1 cellular context compared by ENCODE assay signal in the genomic region with DNA sequence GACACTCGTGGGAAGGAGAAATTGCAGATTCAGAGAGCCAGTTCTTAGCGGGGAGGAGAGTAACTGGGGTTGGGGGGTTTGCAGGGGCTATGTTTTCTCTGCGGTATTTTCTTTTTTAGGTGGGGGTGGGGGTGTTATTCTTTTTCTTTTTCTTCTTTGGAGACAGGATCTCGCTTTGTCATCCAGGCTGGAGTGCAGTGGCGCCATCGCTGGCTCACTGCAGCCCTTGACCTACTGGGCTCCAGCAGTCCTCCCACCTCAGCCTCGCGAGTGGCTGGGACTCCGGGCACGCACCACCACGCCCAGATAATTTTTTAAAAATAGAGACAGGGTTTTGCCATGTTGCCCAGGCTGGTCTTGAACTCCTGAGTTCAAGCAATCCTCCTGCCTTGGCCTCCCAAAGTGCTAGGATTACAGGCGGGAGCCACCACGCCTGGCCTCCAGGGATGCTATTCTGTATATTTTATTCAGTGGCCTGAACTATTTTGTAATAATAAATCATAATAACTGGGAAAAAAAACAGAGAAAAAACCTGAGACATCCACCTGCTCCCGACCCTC.
TF ChIP-seq lines count a peak whose summit lies in the region.

No MANE protein-coding gene starts in this region.

TF ChIP-seq in IMR-90, 13 proteins besides CTCF, POLR2A, EP300 and RAD21:
- TF ChIP-seq USF2 (IDR thresholded peaks at IDR 0.05; ENCODE audit: low read depth, low read length) = no peak
- TF ChIP-seq, protein P1, sequence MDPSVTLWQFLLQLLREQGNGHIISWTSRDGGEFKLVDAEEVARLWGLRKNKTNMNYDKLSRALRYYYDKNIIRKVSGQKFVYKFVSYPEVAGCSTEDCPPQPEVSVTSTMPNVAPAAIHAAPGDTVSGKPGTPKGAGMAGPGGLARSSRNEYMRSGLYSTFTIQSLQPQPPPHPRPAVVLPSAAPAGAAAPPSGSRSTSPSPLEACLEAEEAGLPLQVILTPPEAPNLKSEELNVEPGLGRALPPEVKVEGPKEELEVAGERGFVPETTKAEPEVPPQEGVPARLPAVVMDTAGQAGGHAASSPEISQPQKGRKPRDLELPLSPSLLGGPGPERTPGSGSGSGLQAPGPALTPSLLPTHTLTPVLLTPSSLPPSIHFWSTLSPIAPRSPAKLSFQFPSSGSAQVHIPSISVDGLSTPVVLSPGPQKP (IDR thresholded peaks at IDR 0.05; ENCODE audit: borderline replicate concordance, low read depth, low read length) = no peak
- TF ChIP-seq RFX5 (IDR thresholded peaks at IDR 0.05; ENCODE audit: low read depth, low read length) = no peak
- no peak for TF ChIP-seq FOS (IDR thresholded peaks at IDR 0.05; ENCODE audit: low read depth, low read length)
